ENCODE assay signal across 26 cellular contexts in genomic region chr7:113270790-113271189, GRCh38.
"Had no signal": no experiment of that assay in that cellular context is flagged by ENCODE, and none has a peak within 500 bp of the region (broad histone marks: within the 10 kb centered on the region; RNA-seq: fewer than 3 reads in every experiment).

No MANE protein-coding gene starts in this region.

- H3K4me1 ChIP-seq: parathyroid adenoma, psoas muscle, right lobe of liver, sigmoid colon, stomach, thyroid gland, tibial nerve, upper lobe of left lung, vagina had no signal

- H3K27me3 ChIP-seq: neutrophil, right lobe of liver, sigmoid colon, stomach, thyroid gland, tibial nerve, upper lobe of left lung, vagina had no signal

- FAIRE-seq: small intestine, urothelium cell line had no signal

- DNase-seq: nephron progenitor cell; nucleus accumbens; posterior cingulate gyrus; psoas muscle; right cardiac atrium; right lobe of liver; sigmoid colon; small intestine; stimulated activated CD4-positive, alpha-beta T cell treated with anti-CD3 and anti-CD28 coated beads, Interleukin-15, amount 100 ng/mL, for 24 hours; stimulated activated CD4-positive, alpha-beta T cell treated with anti-CD3 and anti-CD28 coated beads, Interleukin-2, amount 100 ng/mL, for 24 hours; stimulated activated CD4-positive, alpha-beta T cell treated with anti-CD3 and anti-CD28 coated beads, Interleukin-2, amount 100 ng/mL, for 48 hours; stimulated activated CD4-positive, alpha-beta T cell treated with anti-CD3 and anti-CD28 coated beads, Interleukin-4, amount 100 ng/mL, for 24 hours; stimulated activated naive B cell treated with anti-CD40 and anti-IgM and Interleukin-4, amounts not matched to agents 10 μg/mL and 1 μg/mL and 100 μg/mL, for 72 hours; stimulated activated naive CD4-positive, alpha-beta T cell treated with Interleukin-2 at 50 U/mL for 16 hours; stomach; thyroid gland; trophoblast cell; upper lobe of left lung had no signal

- H2AFZ ChIP-seq: parathyroid adenoma had no signal

- H3K4me3 ChIP-seq: psoas muscle, right lobe of liver, sigmoid colon, stomach, thoracic aorta, thyroid gland, tibial nerve, upper lobe of left lung, vagina had no signal

- H3K36me3 ChIP-seq: neutrophil, right lobe of liver, sigmoid colon, stomach, thoracic aorta, thyroid gland, tibial nerve, upper lobe of left lung, vagina had no signal

- ATAC-seq: natural killer cell treated with Interleukin-12 subunit alpha and Interleukin-12 subunit beta and Interleukin-15 and Interleukin-18, amount 100 ng/mL, for 72 hours; psoas muscle; right cardiac atrium; right lobe of liver; stimulated activated effector memory CD8-positive, alpha-beta T cell treated with anti-CD3 and anti-CD28 coated beads, Interleukin-12 subunit alpha, Interleukin-12 subunit beta, amount 100 ng/mL, for 72 hours; stimulated activated naive B cell treated with anti-CD40 and anti-IgM and Interleukin-4, amounts not matched to agents 10 μg/mL and 1 μg/mL and 100 μg/mL, for 72 hours had no signal

- H3K79me2 ChIP-seq: parathyroid adenoma had no signal

- H3K9me3 ChIP-seq: right lobe of liver, thyroid gland, vagina had no signal

- H3K9ac ChIP-seq: parathyroid adenoma had no signal

- H3K27ac ChIP-seq: neutrophil, parathyroid adenoma, psoas muscle, right lobe of liver, sigmoid colon, stomach, thoracic aorta, thyroid gland, tibial nerve, upper lobe of left lung, vagina had no signal
